In the genomic region with DNA sequence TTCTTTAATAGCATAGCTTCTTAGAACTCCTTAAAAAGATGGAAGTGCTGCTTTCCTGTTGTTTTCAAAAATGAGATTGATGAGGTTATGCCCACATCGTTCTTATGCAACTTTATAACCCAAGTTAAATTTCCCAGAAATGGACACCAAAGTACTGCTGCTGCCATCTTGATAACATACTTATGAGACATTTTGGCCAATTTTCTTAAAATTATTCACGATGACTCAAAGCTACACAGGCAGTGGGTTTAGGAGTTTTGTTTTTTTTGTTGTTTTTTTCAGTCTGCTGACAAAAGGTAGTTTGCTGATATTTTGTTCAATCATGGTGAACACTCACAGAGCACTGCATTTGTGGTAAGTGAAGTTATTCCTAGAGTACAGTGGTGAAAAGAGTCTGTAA, we compare ENCODE assay signal across 15 cellular contexts. TPM values are rescaled to one million over a fixed set of nuclear protein-coding genes. Genes with fewer than 3 reads are reported as not detected.
DNase-seq lines count a peak whose midpoint lies in the region; ATAC-seq and TF ChIP-seq lines count a peak whose summit lies in the region.
"Had no signal": no experiment of that assay in that cellular context is flagged by ENCODE, and none has a peak within 500 bp of the region (broad histone marks: within the 10 kb centered on the region; RNA-seq: fewer than 3 reads in every experiment).

No MANE protein-coding gene starts in this region.

- WGBS in mesenchymal stem cell = 94% methylated on average over 2 of the region's 2 CpGs

- no peak overlapping the region for H3K9ac ChIP-seq in mesenchymal stem cell (ENCODE audit: low read length)

- no peak overlapping the region for H2AFZ ChIP-seq in mesenchymal stem cell (ENCODE audit: low read depth, low read length)

- H4K8ac ChIP-seq in mesenchymal stem cell (ENCODE audit: low read length) = no peak overlapping the region

- in situ Hi-C loops in G401 (cut with HindIII; ENCODE audit: low sequenced_read_pairs) = no loop called here

- no peak overlapping the region for H2BK120ac ChIP-seq in mesenchymal stem cell (ENCODE audit: low read depth, low read length)

- no peak overlapping the region for H3K18ac ChIP-seq in mesenchymal stem cell (ENCODE audit: low read depth in 1 of 2, low read length in 2 of 2)

- H3K4me3 ChIP-seq in fibroblast of pulmonary artery (replicated peaks; ENCODE audit: low read depth, low read length) = no peak overlapping the region
- H3K4me3 ChIP-seq in mesenchymal stem cell (ENCODE audit: insufficient read depth in 1 of 2, low read depth in 1 of 2, low read length in 2 of 2) = no peak overlapping the region

- H3K4ac ChIP-seq in mesenchymal stem cell (ENCODE audit: low read depth in 1 of 2, low read length in 2 of 2) = no peak overlapping the region

- H4K91ac ChIP-seq in mesenchymal stem cell (ENCODE audit: low read length) = no peak overlapping the region

- H2AK5ac ChIP-seq in mesenchymal stem cell (ENCODE audit: low read length, severe bottlenecking) = no peak overlapping the region

- DNase-seq in amniotic epithelial cell (ENCODE audit: low read depth) (peak; percentile 20), fibroblast of pulmonary artery (ENCODE audit: low read depth) (peak; percentile 45), G401 (ENCODE audit: low spot score) (no peak), 8988T (no peak), mesenchymal stem cell (no peak)
- DNase-seq: DMS 273 treated with DMSO at 0.1 percent for 48 hours, DND-41, GOT3, KG1, NCI-H1417 treated with DMSO at 0.1 percent for 48 hours, NCI-H187 treated with DMSO at 0.1 percent for 48 hours, NCI-H2227 treated with DMSO at 0.1 percent for 48 hours, NCI-H524 treated with DMSO at 0.1 percent for 48 hours had no signal

- no peak overlapping the region for H2BK15ac ChIP-seq in mesenchymal stem cell (ENCODE audit: low read depth, poor library complexity, severe bottlenecking)

- no peak for TF ChIP-seq CTCF in fibroblast of pulmonary artery (IDR thresholded peaks at IDR 0.05; ENCODE audit: low read length, missing control alignments)

- no peaks in the 10 kb centered on the region for H3K36me3 ChIP-seq in mesenchymal stem cell (ENCODE audit: control insufficient read depth in 1 of 2, insufficient read depth in 2 of 2, low read depth in 1 of 2, low read length in 2 of 2)

- H3K4me1 ChIP-seq in mesenchymal stem cell (ENCODE audit: control insufficient read depth, insufficient read depth, low read depth, low read length) = no peaks in the 10 kb centered on the region

- H2BK12ac ChIP-seq in mesenchymal stem cell (ENCODE audit: low read length in 2 of 2) = no peak overlapping the region

- no peaks in the 10 kb centered on the region for H3K79me1 ChIP-seq in mesenchymal stem cell (replicated peaks; ENCODE audit: low read length, poor library complexity, severe bottlenecking)

- H3K9me3 ChIP-seq in mesenchymal stem cell (ENCODE audit: control insufficient read depth, low read length) = no peaks in the 10 kb centered on the region

- H3K27ac ChIP-seq in mesenchymal stem cell (ENCODE audit: low read length, poor library complexity, severe bottlenecking) = no peak overlapping the region

- H3K14ac ChIP-seq in mesenchymal stem cell (ENCODE audit: low read length in 2 of 2) = no peak overlapping the region

- no peak overlapping the region for H3K23ac ChIP-seq in mesenchymal stem cell (ENCODE audit: low read length in 2 of 2)

- H3K4me2 ChIP-seq in mesenchymal stem cell (ENCODE audit: low read length, poor library complexity, severe bottlenecking) = no peak overlapping the region

- no peaks in the 10 kb centered on the region for H3K27me3 ChIP-seq in mesenchymal stem cell (ENCODE audit: control insufficient read depth in 1 of 2, insufficient read depth in 1 of 2, low read length in 2 of 2)

- H2BK5ac ChIP-seq in mesenchymal stem cell (ENCODE audit: low read depth, low read length, poor library complexity, severe bottlenecking) = no peak overlapping the region

- ATAC-seq in HG02759 (IDR thresholded peaks at IDR 0.05; ENCODE audit: unreplicated experiment) (peak; percentile 48), HG02763 (IDR thresholded peaks at IDR 0.05; ENCODE audit: unreplicated experiment) (no peak)

RNA-seq across cellular contexts. Expression of a gene that starts 54.9 kb away (rescaled TPM):
- 43.1 and 58.2 TPM in 2 replicates for total RNA-seq in G401 (2014; rRNA removed; shearing (Covaris generic))
- polyA plus RNA-seq in mesenchymal stem cell (2013, experiment 1 of 2) = 4.6 TPM
- 4.7 TPM for polyA plus RNA-seq in mesenchymal stem cell (2013, experiment 2 of 2)

Comparison
In these comparisons a context has a peak if more than half of its experiments do, and no peak if none do; other contexts are left out.
1. DNase-seq: peak in amniotic epithelial cell (single experiment) and fibroblast of pulmonary artery (single experiment); none in G401 (single experiment), 8988T (single experiment) and mesenchymal stem cell (single experiment).